12 cellular contexts compared by ENCODE assay signal in genomic region chr14:45891417-45892080, GRCh38.
A peak's percentile ranks its signal among the peaks of the same experiment; 100 is the strongest.
DNase-seq lines count a peak whose midpoint lies in the region; ATAC-seq and TF ChIP-seq lines count a peak whose summit lies in the region.
"Had no signal": no experiment of that assay in that cellular context is flagged by ENCODE, and none has a peak within 500 bp of the region (broad histone marks: within the 10 kb centered on the region; RNA-seq: fewer than 3 reads in every experiment).

No MANE protein-coding gene starts in this region.

- no peak overlapping the region for H3K9ac ChIP-seq in smooth muscle cell (ENCODE audit: low read depth)

- H3K4me3 ChIP-seq in esophagus (ENCODE audit: low read depth in 1 of 2, low read length in 2 of 2) = peak overlapping the region; percentile 20 to 41
- H3K4me3 ChIP-seq in psoas muscle = peak overlapping the region; percentile 18
- H3K4me3 ChIP-seq in smooth muscle cell = no peak overlapping the region
- no peak overlapping the region for H3K4me3 ChIP-seq in CD4-positive, alpha-beta memory T cell (ENCODE audit: low read length in 2 of 2)

- no peak overlapping the region for H3K4me2 ChIP-seq in smooth muscle cell

- POLR2A ChIA-PET in CD4-positive, alpha-beta memory T cell (lab: Charles Lee; ENCODE audit: partially characterized antibody) = no interaction called here

- intact Hi-C loops in psoas muscle (cut with DNase I) = no loop called here
- intact Hi-C loops in CD4-positive, alpha-beta memory T cell (cut with micrococcal nuclease) = no loop called here

- H3K9me3 ChIP-seq in esophagus (ENCODE audit: control insufficient read depth in 2 of 2, insufficient read depth in 1 of 2, low read depth in 1 of 2, low read length in 1 of 2) (no peaks in the 10 kb centered on the region), psoas muscle (no peaks in the 10 kb centered on the region), smooth muscle cell (replicated peaks; ENCODE audit: low read depth) (no peaks in the 10 kb centered on the region)
- no peaks in the 10 kb centered on the region for H3K9me3 ChIP-seq in CD4-positive, alpha-beta memory T cell (ENCODE audit: control insufficient read depth in 1 of 2, low read length in 2 of 2)

- no peaks in the 10 kb centered on the region for H3K79me2 ChIP-seq in smooth muscle cell (ENCODE audit: low read depth)

- H3K36me3 ChIP-seq in esophagus (ENCODE audit: control insufficient read depth in 2 of 2, insufficient read depth in 2 of 2, low read length in 1 of 2) (no peaks in the 10 kb centered on the region), psoas muscle (ENCODE audit: insufficient read depth in 1 of 2, low read depth in 1 of 2) (no peaks in the 10 kb centered on the region), smooth muscle cell (ENCODE audit: low read depth) (no peaks in the 10 kb centered on the region)
- no peaks in the 10 kb centered on the region for H3K36me3 ChIP-seq in CD4-positive, alpha-beta memory T cell (ENCODE audit: insufficient read depth, low read length)

- no peaks in the 10 kb centered on the region for H3F3A ChIP-seq in smooth muscle cell (ENCODE audit: low read depth)

- H3K27me3 ChIP-seq in esophagus (ENCODE audit: control insufficient read depth in 1 of 2, insufficient read depth in 2 of 2, low read length in 2 of 2) (no peaks in the 10 kb centered on the region), psoas muscle (ENCODE audit: insufficient read depth in 3 of 3, low read length in 2 of 3) (no peaks in the 10 kb centered on the region), smooth muscle cell (ENCODE audit: low read depth) (no peaks in the 10 kb centered on the region)
- H3K27me3 ChIP-seq in CD4-positive, alpha-beta memory T cell (ENCODE audit: insufficient read depth, low read length) = no peaks in the 10 kb centered on the region

- H3K27ac ChIP-seq in esophagus (ENCODE audit: low read depth in 2 of 2, low read length in 1 of 2) (peak overlapping the region; percentile 55 to 82), psoas muscle (no peak overlapping the region), smooth muscle cell (ENCODE audit: low read depth) (no peak overlapping the region)
- H3K27ac ChIP-seq in CD4-positive, alpha-beta memory T cell (ENCODE audit: low read depth, low read length) = no peak overlapping the region

- H3K4me3 Mint-ChIP-seq in CD4-positive, alpha-beta memory T cell = no peak overlapping the region
- H3K4me3 Mint-ChIP-seq: CD8-positive, alpha-beta T cell had no signal

- H4K20me1 ChIP-seq in smooth muscle cell (ENCODE audit: low read depth) = no peaks in the 10 kb centered on the region

- no peak overlapping the region for H2AFZ ChIP-seq in smooth muscle cell (ENCODE audit: low read depth)

- no peak for TF ChIP-seq CTCF in psoas muscle (IDR thresholded peaks at IDR 0.05)
- TF ChIP-seq CTCF in smooth muscle cell (IDR thresholded peaks at IDR 0.05; ENCODE audit: borderline replicate concordance, insufficient read depth, poor library complexity, severe bottlenecking) = no peak

- H3K36me3 Mint-ChIP-seq in CD4-positive, alpha-beta memory T cell = no peaks in the 10 kb centered on the region
- H3K36me3 Mint-ChIP-seq: CD8-positive, alpha-beta T cell had no signal

- DNase-seq in HPDE6-E6E7 (ENCODE audit: extremely low spot score) (peak; percentile 3), NCI-H510A (lab: John Stamatoyannopoulos, UW) (peak; percentile 51), psoas muscle (no peak), COLO829 (ENCODE audit: low spot score) (no peak), smooth muscle cell (lab: John Stamatoyannopoulos, UW; ENCODE audit: unreplicated experiment) (no peak)
- DNase-seq in CD4-positive, alpha-beta memory T cell = no peak
- DNase-seq: activated CD4-positive, alpha-beta T cell treated with anti-CD3 and anti-CD28 coated beads, Interleukin-2, amount 50 U/mL, for 4 hours; amniotic stem cell; CD8-positive, alpha-beta T cell; RPMI8226 had no signal

- no peak overlapping the region for H3K27ac Mint-ChIP-seq in CD4-positive, alpha-beta memory T cell
- H3K27ac Mint-ChIP-seq: CD8-positive, alpha-beta T cell had no signal

- no peaks in the 10 kb centered on the region for H3K4me1 Mint-ChIP-seq in CD4-positive, alpha-beta memory T cell

- CTCF ChIA-PET in CD4-positive, alpha-beta memory T cell (lab: Charles Lee; ENCODE audit: partially characterized antibody) = no interaction called here

- 40% methylated on average over 18 of the region's 18 CpGs for WGBS in esophagus, 2 donors
- WGBS in psoas muscle, 3 donors = 25 to 31% (median 28%) methylated on average over 18 of the region's 18 CpGs
- WGBS in smooth muscle cell (ENCODE audit: low lambda C conversion rate) = 65% methylated on average over 18 of the region's 18 CpGs

- ATAC-seq in psoas muscle (no peak), HG03469 (IDR thresholded peaks at IDR 0.05; ENCODE audit: unreplicated experiment) (no peak)
- ATAC-seq: CD8-positive, alpha-beta T cell had no signal

- H3K9me3 Mint-ChIP-seq in CD4-positive, alpha-beta memory T cell = peaks cover 2 to 22% (median 12%) of the 10 kb centered on the region in 8 donors

- H3K27me3 Mint-ChIP-seq in CD4-positive, alpha-beta memory T cell = no peaks in the 10 kb centered on the region

- no peaks in the 10 kb centered on the region for H3K4me1 ChIP-seq in esophagus (ENCODE audit: control insufficient read depth in 2 of 2, insufficient read depth in 2 of 2, low read length in 1 of 2)
- H3K4me1 ChIP-seq in psoas muscle = no peaks in the 10 kb centered on the region
- H3K4me1 ChIP-seq in smooth muscle cell (ENCODE audit: low read depth) = no peaks in the 10 kb centered on the region
- no peaks in the 10 kb centered on the region for H3K4me1 ChIP-seq in CD4-positive, alpha-beta memory T cell (ENCODE audit: insufficient read depth, low read length)

Comparison
In these comparisons a context has a peak if more than half of its experiments do, and no peak if none do; other contexts are left out.
1. DNase-seq: peak in HPDE6-E6E7 (single experiment) and NCI-H510A (single experiment); none in psoas muscle (0 of 2), COLO829 (single experiment), smooth muscle cell (single experiment) and CD4-positive, alpha-beta memory T cell (0 of 5).
2. H3K27ac ChIP-seq: peak in esophagus (2 of 2); none in psoas muscle (single experiment), smooth muscle cell (single experiment) and CD4-positive, alpha-beta memory T cell (single experiment).
3. H3K4me3 ChIP-seq: peak in esophagus (2 of 2) and psoas muscle (single experiment); none in smooth muscle cell (single experiment) and CD4-positive, alpha-beta memory T cell (0 of 2).